In genomic region chr10:3010327-3010726, GRCh38 we compare ENCODE assay signal across 21 cellular contexts.
"Had no signal": no experiment of that assay in that cellular context is flagged by ENCODE, and none has a peak within 500 bp of the region (broad histone marks: within the 10 kb centered on the region; RNA-seq: fewer than 3 reads in every experiment).

No MANE protein-coding gene starts in this region.

- H3K4me3 ChIP-seq: esophagus squamous epithelium, heart right ventricle, lower lobe of right lung, tibial nerve had no signal

- H3K4me3 Mint-ChIP-seq: activated CD4-positive, alpha-beta memory T cell treated with anti-CD3 and anti-CD28 coated beads for 36 hours; activated naive CD8-positive, alpha-beta T cell; activated T-helper 1 cell treated with anti-CD3 and anti-CD28 coated beads, Interleukin-12 subunit alpha, Interleukin-12 subunit beta, Interleukin-2, Interleukin-4 antibody, amounts not matched to agents 30 ng/mL and 10 ng/mL and 1 ng/mL, durations not matched to agents 14 hours and 24 hours and 36 hours; natural killer cell treated with Interleukin-12 subunit alpha and Interleukin-12 subunit beta and Interleukin-15 and Interleukin-18, amount 100 ng/mL, for 72 hours; stimulated activated naive CD8-positive, alpha-beta T cell treated with anti-CD3 and anti-CD28 coated beads, Interleukin-15, Interleukin-2, amounts not matched to agents 100 ng/mL and 50 ng/mL, for 24 hours had no signal

- DNase-seq: activated CD4-positive, alpha-beta memory T cell treated with anti-CD3 and anti-CD28 coated beads for 36 hours; activated CD4-positive, alpha-beta T cell treated with anti-CD3 and anti-CD28 coated beads for 4 hours; activated gamma-delta T cell treated with Interleukin-2 at 50 U/mL for 16 hours; activated T-cell treated with anti-CD3 and anti-CD28 coated beads for 4 hours; amniotic stem cell; effector CD4-positive, alpha-beta T cell; esophagus squamous epithelium; left colon; lower lobe of right lung; posterior cingulate gyrus; stimulated activated CD4-positive, alpha-beta T cell treated with anti-CD3 and anti-CD28 coated beads, Interleukin-12 subunit alpha, Interleukin-12 subunit beta, amount 100 ng/mL, for 4 hours; stimulated activated CD4-positive, alpha-beta T cell treated with anti-CD3 and anti-CD28 coated beads, Interleukin-1b, Interleukin-23, amount 100 ng/mL, for 48 hours; SW 1271; T-helper 2 cell; WERI-Rb-1 had no signal

- H3K9me3 ChIP-seq: lower lobe of right lung had no signal

- H3K27ac Mint-ChIP-seq: activated CD4-positive, alpha-beta memory T cell treated with anti-CD3 and anti-CD28 coated beads for 36 hours; activated naive CD8-positive, alpha-beta T cell; activated T-helper 1 cell treated with anti-CD3 and anti-CD28 coated beads, Interleukin-12 subunit alpha, Interleukin-12 subunit beta, Interleukin-2, Interleukin-4 antibody, amounts not matched to agents 30 ng/mL and 10 ng/mL and 1 ng/mL, durations not matched to agents 14 hours and 24 hours and 36 hours; natural killer cell treated with Interleukin-12 subunit alpha and Interleukin-12 subunit beta and Interleukin-15 and Interleukin-18, amount 100 ng/mL, for 72 hours; stimulated activated naive CD8-positive, alpha-beta T cell treated with anti-CD3 and anti-CD28 coated beads, Interleukin-15, Interleukin-2, amounts not matched to agents 100 ng/mL and 50 ng/mL, for 24 hours had no signal

- H3K36me3 ChIP-seq: esophagus squamous epithelium, heart right ventricle, lower lobe of right lung, tibial nerve, WERI-Rb-1 had no signal

- H3K4me1 ChIP-seq: lower lobe of right lung had no signal

- H3K36me3 Mint-ChIP-seq: activated CD4-positive, alpha-beta memory T cell treated with anti-CD3 and anti-CD28 coated beads for 36 hours; activated naive CD8-positive, alpha-beta T cell; natural killer cell treated with Interleukin-12 subunit alpha and Interleukin-12 subunit beta and Interleukin-15 and Interleukin-18, amount 100 ng/mL, for 72 hours had no signal

- H3K9me3 Mint-ChIP-seq: activated CD4-positive, alpha-beta memory T cell treated with anti-CD3 and anti-CD28 coated beads for 36 hours; natural killer cell treated with Interleukin-12 subunit alpha and Interleukin-12 subunit beta and Interleukin-15 and Interleukin-18, amount 100 ng/mL, for 72 hours had no signal

- H3K27ac ChIP-seq: esophagus squamous epithelium, heart right ventricle, lower lobe of right lung, tibial nerve, WERI-Rb-1 had no signal
